ENCODE assay signal across 15 cellular contexts in genomic region chr2:109487237-109487869, GRCh38.
DNase-seq lines count a peak whose midpoint lies in the region; ATAC-seq, FAIRE-seq and TF ChIP-seq lines count a peak whose summit lies in the region.
"Had no signal": no experiment of that assay in that cellular context is flagged by ENCODE, and none has a peak within 500 bp of the region (broad histone marks: within the 10 kb centered on the region; RNA-seq: fewer than 3 reads in every experiment).

No MANE protein-coding gene starts in this region.

- H3K4me1 ChIP-seq in astrocyte (ENCODE audit: insufficient read depth, low read length) = peaks cover 22% of the 10 kb centered on the region
- peaks cover 27 to 51% of the 10 kb centered on the region in 2 donors for H3K4me1 ChIP-seq in thoracic aorta (ENCODE audit: control insufficient read depth in 1 of 2, low read depth in 2 of 2)
- H3K4me1 ChIP-seq: Caco-2 had no signal

- TF ChIP-seq CTCF in astrocyte (IDR thresholded peaks at IDR 0.05; ENCODE audit: insufficient read depth, low read depth, low read length) (peak; percentile 10), thoracic aorta (IDR thresholded peaks at IDR 0.05) (peak; percentile 23)

- H3K4me2 ChIP-seq in astrocyte (ENCODE audit: low read length) = peak overlapping the region; percentile 55

- H3K27ac Mint-ChIP-seq in astrocyte (ENCODE audit: unreplicated experiment) = peak overlapping the region; percentile 86
- H3K27ac Mint-ChIP-seq: IgD-negative memory B cell, nephron had no signal

- H3K4me1 Mint-ChIP-seq in astrocyte (ENCODE audit: low read depth, unreplicated experiment) = peaks cover 12% of the 10 kb centered on the region
- H3K4me1 Mint-ChIP-seq: IgD-negative memory B cell had no signal

- no peaks in the 10 kb centered on the region for H4K20me1 ChIP-seq in astrocyte (ENCODE audit: insufficient read depth, low read length)

- ATAC-seq in thoracic aorta (ENCODE audit: insufficient number of reproducible peaks, low FRiP score, low read depth) (peak; percentile 45), GM18909 (IDR thresholded peaks at IDR 0.05; ENCODE audit: poor library complexity, unreplicated experiment) (no peak)
- ATAC-seq: activated naive CD4-positive, alpha-beta T cell treated with anti-CD3 and anti-CD28 coated beads, Interleukin-2, amount 50 U/mL, for 72 hours had no signal

- peaks cover 9% of the 10 kb centered on the region for H3K27me3 Mint-ChIP-seq in astrocyte (ENCODE audit: low read depth, unreplicated experiment)

- no peak overlapping the region for H3K4me3 ChIP-seq in astrocyte (ENCODE audit: insufficient read depth, low read depth, low read length)
- H3K4me3 ChIP-seq in thoracic aorta = no peak overlapping the region
- H3K4me3 ChIP-seq: dorsolateral prefrontal cortex, spleen had no signal

- H3K79me2 ChIP-seq in astrocyte (ENCODE audit: insufficient read depth, low read length) = no peaks in the 10 kb centered on the region

- peak overlapping the region; percentile 60 for H2AFZ ChIP-seq in astrocyte (ENCODE audit: low read depth, low read length)

- H3K4me3 Mint-ChIP-seq in astrocyte (ENCODE audit: unreplicated experiment) = no peak overlapping the region
- H3K4me3 Mint-ChIP-seq: IgD-negative memory B cell, nephron had no signal

- peak overlapping the region; percentile 86 for H3K27ac ChIP-seq in astrocyte (ENCODE audit: low read depth, low read length)
- peak overlapping the region; percentile 63 to 70 for H3K27ac ChIP-seq in thoracic aorta
- H3K27ac ChIP-seq: dorsolateral prefrontal cortex, spleen had no signal

- FAIRE-seq in astrocyte (lab: Jason Lieb, UNC) = no peak

- H3K27me3 ChIP-seq in astrocyte (ENCODE audit: insufficient read depth, low read length) (no peaks in the 10 kb centered on the region), thoracic aorta (replicated peaks; ENCODE audit: insufficient read depth) (no peaks in the 10 kb centered on the region)
- H3K27me3 ChIP-seq: dorsolateral prefrontal cortex, spleen had no signal

- peaks cover 10% of the 10 kb centered on the region for H3K36me3 Mint-ChIP-seq in astrocyte (ENCODE audit: low read depth, unreplicated experiment)
- H3K36me3 Mint-ChIP-seq: activated naive CD4-positive, alpha-beta T cell treated with anti-CD3 and anti-CD28 coated beads, Interleukin-2, amount 50 U/mL, for 72 hours; IgD-negative memory B cell had no signal

- H3K36me3 ChIP-seq in astrocyte (ENCODE audit: insufficient read depth, low read length) (no peaks in the 10 kb centered on the region), thoracic aorta (peaks cover 5% of the 10 kb centered on the region)

- no peaks in the 10 kb centered on the region for H3K9me3 Mint-ChIP-seq in astrocyte (ENCODE audit: unreplicated experiment)
- H3K9me3 Mint-ChIP-seq: activated naive CD4-positive, alpha-beta T cell treated with anti-CD3 and anti-CD28 coated beads, Interleukin-2, amount 50 U/mL, for 72 hours; IgD-negative memory B cell; nephron had no signal

- DNase-seq in H4 (ENCODE audit: low spot score) (peak; percentile 67), astrocyte (ENCODE audit: low read depth) (peak; percentile 95), iris pigment epithelial cell (ENCODE audit: low read depth) (peak; percentile 77), thoracic aorta (ENCODE audit: low spot score) (no peak), NCI-H2227 treated with DMSO at 0.1 percent for 48 hours (lab: John Stamatoyannopoulos, UW) (no peak), NCI-H2196 treated with DMSO at 0.1 percent for 48 hours (lab: John Stamatoyannopoulos, UW; ENCODE audit: unreplicated experiment) (no peak), NCI-H187 treated with DMSO at 0.1 percent for 48 hours (lab: John Stamatoyannopoulos, UW) (no peak)
- DNase-seq: Caco-2, RPMI8226, spleen had no signal

- H3K9me3 ChIP-seq in astrocyte (ENCODE audit: insufficient read depth, low read depth, low read length) = no peaks in the 10 kb centered on the region
- H3K9me3 ChIP-seq in thoracic aorta = no peaks in the 10 kb centered on the region
- H3K9me3 ChIP-seq: Caco-2, spleen had no signal

- peak overlapping the region; percentile 76 for H3K9ac ChIP-seq in astrocyte (ENCODE audit: low read length)

Comparison
In these comparisons a context has a peak if more than half of its experiments do, and no peak if none do; other contexts are left out.
1. DNase-seq: peak in H4 (single experiment), astrocyte (single experiment) and iris pigment epithelial cell (single experiment); none in thoracic aorta (single experiment), NCI-H2227 treated with DMSO at 0.1 percent for 48 hours (single experiment), NCI-H2196 treated with DMSO at 0.1 percent for 48 hours (single experiment) and NCI-H187 treated with DMSO at 0.1 percent for 48 hours (single experiment).